Comparison of ENCODE assay signal across 1 cellular context in the genomic region with DNA sequence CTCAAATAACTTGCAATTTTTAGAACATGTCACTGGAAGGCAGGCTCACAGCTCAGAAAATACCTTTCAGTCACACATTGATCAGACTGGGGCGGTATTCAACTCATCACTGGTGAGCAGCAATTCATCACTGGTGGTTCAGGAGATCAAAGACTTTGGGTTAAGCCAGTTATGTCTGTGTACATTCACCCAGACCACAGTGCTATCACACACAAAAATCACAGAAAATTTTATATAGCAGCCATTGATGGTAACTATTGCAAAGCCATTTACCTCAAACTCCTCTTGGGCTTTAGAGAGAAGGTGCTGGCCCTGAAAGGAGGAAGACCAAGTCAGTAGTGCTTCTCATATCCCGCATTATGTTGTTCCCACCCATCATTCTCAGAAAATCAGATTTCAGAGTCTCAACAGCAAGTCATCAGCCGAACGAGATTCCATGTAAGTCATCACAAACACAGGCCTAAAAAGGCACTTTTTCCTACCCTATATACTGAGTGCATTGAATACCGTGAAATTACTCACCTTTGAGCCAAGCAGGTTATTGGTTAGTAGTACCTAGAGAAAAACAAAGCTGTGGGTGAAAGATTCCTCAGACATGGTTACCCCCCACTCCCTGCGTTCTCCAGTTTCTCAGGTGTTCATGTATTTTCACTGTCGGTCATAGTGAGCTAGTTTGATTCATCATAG.
TF ChIP-seq lines count a peak whose summit lies in the region.

No MANE protein-coding gene starts in this region.

TF ChIP-seq in SK-N-SH, 30 proteins besides CTCF, POLR2A, EP300 and RAD21 (continued from another document):
- TF ChIP-seq, protein P1, sequence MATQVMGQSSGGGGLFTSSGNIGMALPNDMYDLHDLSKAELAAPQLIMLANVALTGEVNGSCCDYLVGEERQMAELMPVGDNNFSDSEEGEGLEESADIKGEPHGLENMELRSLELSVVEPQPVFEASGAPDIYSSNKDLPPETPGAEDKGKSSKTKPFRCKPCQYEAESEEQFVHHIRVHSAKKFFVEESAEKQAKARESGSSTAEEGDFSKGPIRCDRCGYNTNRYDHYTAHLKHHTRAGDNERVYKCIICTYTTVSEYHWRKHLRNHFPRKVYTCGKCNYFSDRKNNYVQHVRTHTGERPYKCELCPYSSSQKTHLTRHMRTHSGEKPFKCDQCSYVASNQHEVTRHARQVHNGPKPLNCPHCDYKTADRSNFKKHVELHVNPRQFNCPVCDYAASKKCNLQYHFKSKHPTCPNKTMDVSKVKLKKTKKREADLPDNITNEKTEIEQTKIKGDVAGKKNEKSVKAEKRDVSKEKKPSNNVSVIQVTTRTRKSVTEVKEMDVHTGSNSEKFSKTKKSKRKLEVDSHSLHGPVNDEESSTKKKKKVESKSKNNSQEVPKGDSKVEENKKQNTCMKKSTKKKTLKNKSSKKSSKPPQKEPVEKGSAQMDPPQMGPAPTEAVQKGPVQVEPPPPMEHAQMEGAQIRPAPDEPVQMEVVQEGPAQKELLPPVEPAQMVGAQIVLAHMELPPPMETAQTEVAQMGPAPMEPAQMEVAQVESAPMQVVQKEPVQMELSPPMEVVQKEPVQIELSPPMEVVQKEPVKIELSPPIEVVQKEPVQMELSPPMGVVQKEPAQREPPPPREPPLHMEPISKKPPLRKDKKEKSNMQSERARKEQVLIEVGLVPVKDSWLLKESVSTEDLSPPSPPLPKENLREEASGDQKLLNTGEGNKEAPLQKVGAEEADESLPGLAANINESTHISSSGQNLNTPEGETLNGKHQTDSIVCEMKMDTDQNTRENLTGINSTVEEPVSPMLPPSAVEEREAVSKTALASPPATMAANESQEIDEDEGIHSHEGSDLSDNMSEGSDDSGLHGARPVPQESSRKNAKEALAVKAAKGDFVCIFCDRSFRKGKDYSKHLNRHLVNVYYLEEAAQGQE (IDR thresholded peaks at IDR 0.05; ENCODE audit: low read depth, low read length) = no peak
- TF ChIP-seq TEAD4 (IDR thresholded peaks at IDR 0.05; ENCODE audit: borderline replicate concordance, insufficient read depth) (no peak), SMC3 (IDR thresholded peaks at IDR 0.05; ENCODE audit: low read depth, low read length) (no peak), EZH2phosphoT487 (IDR thresholded peaks at IDR 0.05; ENCODE audit: borderline replicate concordance, low read depth) (no peak), TCF12 (IDR thresholded peaks at IDR 0.05) (no peak), YY1 (IDR thresholded peaks at IDR 0.05; ENCODE audit: low read depth) (no peak), NFIC (IDR thresholded peaks at IDR 0.05; ENCODE audit: borderline replicate concordance) (no peak), ELF1 (IDR thresholded peaks at IDR 0.05) (no peak), GATA2 (CRISPR knock-in tag; IDR thresholded peaks at IDR 0.05) (no peak), RXRA (IDR thresholded peaks at IDR 0.05; ENCODE audit: borderline replicate concordance, low read depth) (no peak), FOXJ3 (CRISPR knock-in tag; IDR thresholded peaks at IDR 0.05) (no peak), MXI1 (IDR thresholded peaks at IDR 0.05; ENCODE audit: low read depth, low read length) (no peak)
- TF ChIP-seq, protein P2, sequence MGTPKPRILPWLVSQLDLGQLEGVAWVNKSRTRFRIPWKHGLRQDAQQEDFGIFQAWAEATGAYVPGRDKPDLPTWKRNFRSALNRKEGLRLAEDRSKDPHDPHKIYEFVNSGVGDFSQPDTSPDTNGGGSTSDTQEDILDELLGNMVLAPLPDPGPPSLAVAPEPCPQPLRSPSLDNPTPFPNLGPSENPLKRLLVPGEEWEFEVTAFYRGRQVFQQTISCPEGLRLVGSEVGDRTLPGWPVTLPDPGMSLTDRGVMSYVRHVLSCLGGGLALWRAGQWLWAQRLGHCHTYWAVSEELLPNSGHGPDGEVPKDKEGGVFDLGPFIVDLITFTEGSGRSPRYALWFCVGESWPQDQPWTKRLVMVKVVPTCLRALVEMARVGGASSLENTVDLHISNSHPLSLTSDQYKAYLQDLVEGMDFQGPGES (IDR thresholded peaks at IDR 0.05; ENCODE audit: low read depth, low read length) = no peak
TF ChIP-seq in SK-N-SH: peak in this region for 0.
